ENCODE assay signal across 35 cellular contexts in genomic region chr10:32556996-32557395, GRCh38.
"Had no signal": no experiment of that assay in that cellular context is flagged by ENCODE, and none has a peak within 500 bp of the region (broad histone marks: within the 10 kb centered on the region; RNA-seq: fewer than 3 reads in every experiment).

No MANE protein-coding gene starts in this region.

- H3K36me3 ChIP-seq: MG63 had no signal

- H3K4me3 ChIP-seq: MG63 had no signal

- H3K9me3 ChIP-seq: MG63 had no signal

- H3K27me3 ChIP-seq: MG63 had no signal

- DNase-seq: Karpas-422, MG63, MM.1S, NCI-H1048, NCI-H1092, NCI-H1092 treated with DMSO at 0.1 percent for 48 hours, NCI-H1105, NCI-H1105 treated with DMSO at 0.1 percent for 48 hours, NCI-H1417, NCI-H1417 treated with DMSO at 0.1 percent for 48 hours, NCI-H1436, NCI-H1436 treated with DMSO at 0.1 percent for 48 hours, NCI-H146, NCI-H1694, NCI-H1694 treated with DMSO at 0.1 percent for 48 hours, NCI-H187, NCI-H187 treated with DMSO at 0.1 percent for 48 hours, NCI-H1930, NCI-H2029, NCI-H2029 treated with DMSO at 0.1 percent for 48 hours, NCI-H2081, NCI-H2081 treated with DMSO at 0.1 percent for 48 hours, NCI-H2107, NCI-H2171, NCI-H2171 treated with DMSO at 0.1 percent for 48 hours, NCI-H2227 treated with DMSO at 0.1 percent for 48 hours, NCI-H226, NCI-H345, NCI-H446, NCI-H446 treated with DMSO at 0.1 percent for 48 hours, NCI-H510A, NCI-H510A treated with DMSO at 0.1 percent for 48 hours, NCI-H524, NCI-H524 treated with DMSO at 0.1 percent for 48 hours, NCI-H526 had no signal
